ENCODE assay signal across 30 cellular contexts in the genomic region with DNA sequence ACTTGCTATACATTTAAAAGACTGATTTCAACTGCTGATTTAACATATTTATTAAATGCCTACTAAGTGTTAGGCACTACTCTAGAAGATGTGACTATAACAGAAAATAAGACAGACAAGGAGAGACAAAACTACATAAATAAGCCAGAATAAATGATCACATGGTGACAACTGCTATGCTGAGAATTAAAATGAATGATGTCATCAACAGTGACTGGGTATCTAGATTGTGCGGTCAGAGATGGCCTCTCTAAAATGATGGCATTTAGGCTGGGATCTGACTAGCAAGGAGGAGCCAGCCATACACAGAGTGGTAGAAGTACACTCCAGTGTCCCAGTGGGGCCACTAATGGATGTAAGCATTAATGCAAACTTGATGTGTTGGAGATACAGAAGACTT. TPM values are rescaled to one million over a fixed set of nuclear protein-coding genes. Genes with fewer than 3 reads are reported as not detected.
"Had no signal": no experiment of that assay in that cellular context is flagged by ENCODE, and none has a peak within 500 bp of the region (broad histone marks: within the 10 kb centered on the region; RNA-seq: fewer than 3 reads in every experiment).

No MANE protein-coding gene starts in this region.

- ATAC-seq: activated CD4-positive, alpha-beta T cell treated with anti-CD3 and anti-CD28 coated beads for 36 hours; activated CD8-positive, alpha-beta memory T cell treated with anti-CD3 and anti-CD28 coated beads, Interleukin-2, amount 10 ng/mL, durations not matched to agents 7 days and 5 days; activated CD8-positive, alpha-beta T cell treated with anti-CD3 and anti-CD28 coated beads, Interleukin-2, amount 10 ng/mL, durations not matched to agents 7 days and 5 days; activated naive CD8-positive, alpha-beta T cell treated with anti-CD3 and anti-CD28 coated beads, Interleukin-2, amount 50 U/mL, for 24 hours; body of pancreas; esophagus mucosa had no signal

- DNase-seq: activated CD4-positive, alpha-beta memory T cell treated with anti-CD3 and anti-CD28 coated beads for 36 hours; activated CD4-positive, alpha-beta T cell treated with anti-CD3 and anti-CD28 coated beads for 36 hours; activated CD4-positive, alpha-beta T cell treated with anti-CD3 and anti-CD28 coated beads, Interleukin-2, amount 10 ng/mL, durations not matched to agents 24 days and 14 days; activated CD4-positive, CD25-positive, alpha-beta regulatory T cell; activated CD4-positive, CD25-positive, alpha-beta regulatory T cell treated with anti-CD3 and anti-CD28 coated beads, Interleukin-2, amount 50 U/mL, for 72 hours; activated CD8-positive, alpha-beta memory T cell treated with anti-CD3 and anti-CD28 coated beads, Interleukin-2, amount 10 ng/mL, durations not matched to agents 7 days and 5 days; activated CD8-positive, alpha-beta memory T cell treated with anti-CD3 and anti-CD28 coated beads, Interleukin-2, amount 50 U/mL, for 4 hours; activated CD8-positive, alpha-beta T cell treated with anti-CD3 and anti-CD28 coated beads, Interleukin-2, amount 10 ng/mL, durations not matched to agents 7 days and 5 days; activated effector memory CD4-positive, alpha-beta T cell treated with anti-CD3 and anti-CD28 coated beads, Interleukin-2, amount 50 U/mL, for 16 hours; activated naive CD4-positive, alpha-beta T cell treated with anti-CD3 and anti-CD28 coated beads for 36 hours; activated naive CD8-positive, alpha-beta T cell treated with anti-CD3 and anti-CD28 coated beads for 36 hours; activated naive CD8-positive, alpha-beta T cell treated with anti-CD3 and anti-CD28 coated beads, Interleukin-2, amount 50 U/mL, for 24 hours; activated T-cell treated with anti-CD3 and anti-CD28 coated beads, Interleukin-2, amount 50 U/mL, for 1 hour; activated T-cell treated with anti-CD3 and anti-CD28 coated beads, Interleukin-2, amount 50 U/mL, for 48 hours; adrenal gland; amygdala; aorta; body of pancreas; central memory CD4-positive, alpha-beta T cell; cerebellar nuclear complex; dorsolateral prefrontal cortex; effector memory CD4-positive, alpha-beta T cell; endodermal cell; foreskin fibroblast; head of caudate nucleus; T-helper 2 cell had no signal

- H3K27me3 ChIP-seq: adrenal gland, body of pancreas, cardiac muscle cell, dorsolateral prefrontal cortex had no signal

- H3K27ac ChIP-seq: adrenal gland, body of pancreas, cardiac muscle cell, coronary artery, dorsolateral prefrontal cortex had no signal

- H3K9me3 ChIP-seq: adrenal gland, body of pancreas had no signal

- H3K36me3 ChIP-seq: adrenal gland, cardiac muscle cell had no signal

- FAIRE-seq: frontal cortex had no signal

- H3K4me1 ChIP-seq: adrenal gland, body of pancreas had no signal

- H3K4me3 ChIP-seq: adrenal gland, body of pancreas, cardiac muscle cell, coronary artery, dorsolateral prefrontal cortex had no signal

RNA-seq across cellular contexts. Expression of a gene that starts 37.6 kb away (rescaled TPM):
- total RNA-seq: activated CD8-positive, alpha-beta T cell treated with anti-CD3 and anti-CD28 coated beads, Interleukin-2, amount 10 ng/mL, durations not matched to agents 7 days and 5 days; activated naive CD8-positive, alpha-beta T cell treated with anti-CD3 and anti-CD28 coated beads for 36 hours had no signal
